In genomic region chr18:22465859-22466602, GRCh38 we compare ENCODE assay signal across 9 cellular contexts. TPM values are rescaled to one million over a fixed set of nuclear protein-coding genes. Genes with fewer than 3 reads are reported as not detected.
DNase-seq lines count a peak whose midpoint lies in the region; ATAC-seq and TF ChIP-seq lines count a peak whose summit lies in the region.
"Had no signal": no experiment of that assay in that cellular context is flagged by ENCODE, and none has a peak within 500 bp of the region (broad histone marks: within the 10 kb centered on the region; RNA-seq: fewer than 3 reads in every experiment).

No MANE protein-coding gene starts in this region.

- H3K4me1 ChIP-seq in esophagus muscularis mucosa (peaks cover 32 to 45% (median 39%) of the 10 kb centered on the region in 4 donors), spleen (peaks cover 0 to 2% (median 0%) of the 10 kb centered on the region in 6 donors)

- H3K27me3 ChIP-seq in esophagus muscularis mucosa (no peaks in the 10 kb centered on the region), spleen (replicated peaks in 1 of 7) (no peaks in the 10 kb centered on the region)

- DNase-seq in CD1c-positive myeloid dendritic cell (ENCODE audit: extremely low spot score) (peak; percentile 5), NOMO-1 treated with dmso at 0.1 percent for 144 hours (lab: John Stamatoyannopoulos, UW; ENCODE audit: unreplicated experiment) (peak; percentile 14), esophagus muscularis mucosa (ENCODE audit: extremely low spot score) (peak; percentile 91), non-pigmented ciliary epithelial cell (ENCODE audit: low read depth) (peak; percentile 94), spleen (no peak)
- DNase-seq: NCI-H1436 had no signal

- H3K9me3 ChIP-seq in esophagus muscularis mucosa (no peaks in the 10 kb centered on the region), spleen (no peaks in the 10 kb centered on the region)

- 53% methylated on average over 5 of the region's 5 CpGs for WGBS in esophagus muscularis mucosa
- WGBS in spleen, 5 donors = 72 to 81% (median 78%) methylated on average over 5 of the region's 5 CpGs

- H3K36me3 ChIP-seq in esophagus muscularis mucosa (no peaks in the 10 kb centered on the region), spleen (no peaks in the 10 kb centered on the region)

- TF ChIP-seq POLR2A in esophagus muscularis mucosa (IDR thresholded peaks at IDR 0.05; ENCODE audit: low read depth) (no peak), spleen (IDR thresholded peaks at IDR 0.05) (no peak)

- intact Hi-C loops in esophagus muscularis mucosa (cut with DNase I) (no loop called here), spleen (cut with DNase I; ENCODE audit: low total_unique reads) (no loop called here)

- TF ChIP-seq EP300 in esophagus muscularis mucosa (IDR thresholded peaks at IDR 0.05) = no peak

- H3K27ac ChIP-seq in esophagus muscularis mucosa (replicated peaks in 1 of 4) (peak overlapping the region; percentile 25 to 66 (median 57)), spleen (no peak overlapping the region)

- H3K4me3 ChIP-seq in esophagus muscularis mucosa (no peak overlapping the region), spleen (no peak overlapping the region)

- TF ChIP-seq CTCF in esophagus muscularis mucosa (IDR thresholded peaks at IDR 0.05) (no peak), spleen (IDR thresholded peaks at IDR 0.05 in 8 of 11, conservative IDR thresholded peaks at IDR 0.05 in 3 of 11) (no peak)

- ATAC-seq in HG03097 (IDR thresholded peaks at IDR 0.05; ENCODE audit: low FRiP score, unreplicated experiment) (no peak), HG03571 (IDR thresholded peaks at IDR 0.05; ENCODE audit: unreplicated experiment) (no peak), GM18511 (IDR thresholded peaks at IDR 0.05; ENCODE audit: unreplicated experiment) (no peak)

RNA-seq across cellular contexts. Expression of gene CTAGE1, which starts 48.3 kb away (rescaled TPM):
- total RNA-seq in esophagus muscularis mucosa (not detected), spleen (not detected)
- polyA plus RNA-seq in spleen = not detected

Comparison
In these comparisons a context has a peak if more than half of its experiments do, and no peak if none do; other contexts are left out.
1. H3K27ac ChIP-seq: peak in esophagus muscularis mucosa (4 of 4); none in spleen (0 of 8).